In the genomic region with DNA sequence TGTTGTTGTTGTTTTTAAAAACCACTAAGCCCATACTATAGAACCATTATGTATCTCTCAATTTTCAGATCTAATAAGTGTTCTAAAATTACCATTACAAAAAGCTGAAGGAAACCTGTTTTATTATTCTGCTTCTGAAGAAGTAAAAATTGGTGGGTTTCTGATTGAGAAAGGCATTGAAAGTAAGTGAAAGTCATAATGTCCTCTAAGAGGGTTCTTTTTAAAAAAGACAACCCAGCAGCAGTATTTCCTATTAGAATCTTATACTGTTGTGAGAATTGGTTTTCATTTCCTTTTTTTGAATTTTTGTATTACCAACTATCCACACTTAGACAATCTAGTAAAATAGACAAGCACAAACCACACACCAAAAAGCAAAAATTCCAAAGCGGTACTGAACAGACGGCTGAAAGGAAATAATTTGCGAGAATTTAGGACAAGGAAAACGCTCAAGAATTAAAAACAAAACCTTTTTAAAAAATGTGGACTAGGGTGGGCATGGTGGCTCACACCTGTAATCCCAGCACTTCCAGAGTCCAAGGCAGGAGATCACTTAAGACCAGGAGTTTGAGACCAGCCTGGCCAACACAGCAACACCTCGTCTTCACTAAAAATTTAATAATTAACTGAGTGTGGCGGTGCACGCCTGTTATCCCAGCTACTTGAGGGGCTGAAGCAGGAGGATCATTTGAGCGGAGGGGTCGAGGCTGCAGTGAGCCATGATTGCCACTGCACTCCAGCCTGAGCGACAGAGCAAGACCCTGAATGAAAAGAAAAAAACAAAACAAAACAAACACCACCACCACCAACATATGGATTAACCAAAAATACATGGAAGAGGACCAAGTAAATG, we compare ENCODE assay signal across 15 cellular contexts.
DNase-seq lines count a peak whose midpoint lies in the region; ATAC-seq, FAIRE-seq and TF ChIP-seq lines count a peak whose summit lies in the region.
"Had no signal": no experiment of that assay in that cellular context is flagged by ENCODE, and none has a peak within 500 bp of the region (broad histone marks: within the 10 kb centered on the region; RNA-seq: fewer than 3 reads in every experiment).

No MANE protein-coding gene starts in this region.

- H3K27me3 Mint-ChIP-seq in immature natural killer cell (ENCODE audit: low read depth in 3 of 3): peaks cover 0 to 3% (median 0%) of the 10 kb centered on the region in 3 donors

- TF ChIP-seq CTCF in K562 (IDR thresholded peaks at IDR 0.05 in 2 of 3, conservative IDR thresholded peaks at IDR 0.05 in 1 of 3; ENCODE audit: insufficient read depth in 2 of 3, low read depth in 1 of 3, low read length in 3 of 3): no peak

- H4K20me1 ChIP-seq in K562 (replicated peaks; ENCODE audit: control insufficient read depth, insufficient read depth, low read length): no peaks in the 10 kb centered on the region

- TF ChIP-seq POLR2A in K562 (conservative IDR thresholded peaks at IDR 0.05): no peak; the same call in 1 of the 2 replicates

- in situ Hi-C loops in ACHN (cut with HindIII; ENCODE audit: low pct_ligation_motif_present, low pct_unique_long_range_greater_than_20kb, low sequenced_read_pairs): no loop called here
- in situ Hi-C loops in K562 (cut with MboI): no loop called here

- CTCF ChIA-PET in K562 (lab: Yijun Ruan, JAX; ENCODE audit: low intra/inter-chr PET ratio): no interaction called here

- H3K27me3 ChIP-seq in K562 (ENCODE audit: control insufficient read depth in 2 of 2, insufficient read depth in 2 of 2, low read length in 2 of 2): no peaks in the 10 kb centered on the region
- H3K27me3 ChIP-seq: suprapubic skin had no signal

- peaks cover 31% of the 10 kb centered on the region; the same call in 2 of the 3 replicates for H3K36me3 ChIP-seq in K562 (ENCODE audit: control insufficient read depth, insufficient read depth, low read length)
- H3K36me3 ChIP-seq: prostate gland had no signal

- no peaks in the 10 kb centered on the region for H3K9me3 ChIP-seq in K562 (replicated peaks; ENCODE audit: control insufficient read depth, insufficient read depth, low read depth, low read length)
- H3K9me3 ChIP-seq: prostate gland, suprapubic skin had no signal

- peaks cover 18 to 51% of the 10 kb centered on the region in 2 donors for H3K4me1 Mint-ChIP-seq in immature natural killer cell

- no peak overlapping the region for H3K4me2 ChIP-seq in K562 (ENCODE audit: insufficient read depth, low read length)

- POLR2A ChIA-PET in K562 (lab: Yijun Ruan, JAX): interaction anchor here (1.4 kb wide), 1 partner anchor 10 kb away, joined by 3 read pairs; no protein-coding TSS in a partner anchor

- DNase-seq in ACHN: peak; percentile 8
- DNase-seq in K562 (ENCODE audit: extremely low read depth in 1 of 4, low spot score in 3 of 4): no peak
- no peak for DNase-seq in immature natural killer cell
- DNase-seq in mucosa of gallbladder (ENCODE audit: low spot score): no peak
- no peak for DNase-seq in 8988T
- DNase-seq: activated CD4-positive, CD25-positive, alpha-beta regulatory T cell treated with anti-CD3 and anti-CD28 coated beads, Interleukin-2, amount 50 U/mL, for 72 hours; activated naive CD4-positive, alpha-beta T cell treated with anti-CD3 and anti-CD28 coated beads, Interleukin-2, amount 50 U/mL, for 16 hours; left colon; stimulated activated CD4-positive, alpha-beta T cell treated with anti-CD3 and anti-CD28 coated beads, Interleukin-15, amount 100 ng/mL, for 24 hours had no signal

- H3K9me1 ChIP-seq in K562 (ENCODE audit: control insufficient read depth, insufficient read depth, low read length): no peaks in the 10 kb centered on the region

- no peak overlapping the region for H3K4me3 Mint-ChIP-seq in immature natural killer cell

- peaks cover 11 to 18% (median 14%) of the 10 kb centered on the region in 3 donors for H3K36me3 Mint-ChIP-seq in immature natural killer cell

- TF ChIP-seq RAD21 in K562 (CRISPR knock-in tag; conservative IDR thresholded peaks at IDR 0.05 in 1 of 2, IDR thresholded peaks at IDR 0.05 in 1 of 2): no peak

- H3K4me3 ChIP-seq in K562: no peak overlapping the region
- H3K4me3 ChIP-seq: prostate gland, suprapubic skin had no signal

- no peak for TF ChIP-seq EP300 in K562 (IDR thresholded peaks at IDR 0.05; ENCODE audit: low read length)

- no peak overlapping the region for H2AFZ ChIP-seq in K562 (ENCODE audit: low read depth, low read length)

- 92% methylated on average over 9 of the region's 10 CpGs for WGBS in K562 (ENCODE audit: insufficient coverage, low coverage, missing lambda C conversion rate)

- no peaks in the 10 kb centered on the region; a peak in 1 of 5 replicates for H3K4me1 ChIP-seq in K562 (replicated peaks in 1 of 2; ENCODE audit: control insufficient read depth in 2 of 2, insufficient read depth in 2 of 2, low read length in 2 of 2)
- H3K4me1 ChIP-seq: prostate gland had no signal

- peak; percentile 38 for ATAC-seq in GM19043 (IDR thresholded peaks at IDR 0.05; ENCODE audit: low read depth, unreplicated experiment)
- peak; percentile 51 for ATAC-seq in HG02973 (IDR thresholded peaks at IDR 0.05; ENCODE audit: unreplicated experiment)
- ATAC-seq in K562: no peak
- no peak for ATAC-seq in GM18909 (IDR thresholded peaks at IDR 0.05; ENCODE audit: poor library complexity, unreplicated experiment)

- no peak overlapping the region for H3K9ac ChIP-seq in K562 (ENCODE audit: insufficient read depth in 1 of 2, low read depth in 2 of 2, low read length in 2 of 2)

- H3K9me3 Mint-ChIP-seq in immature natural killer cell: no peaks in the 10 kb centered on the region

- intact Hi-C loops in K562 (cut with micrococcal nuclease): no loop called here

- H3K27ac Mint-ChIP-seq in immature natural killer cell: no peak overlapping the region

- peaks cover 87% of the 10 kb centered on the region for H3K79me2 ChIP-seq in K562 (ENCODE audit: control insufficient read depth, insufficient read depth, low read length)

- H3K27ac ChIP-seq in K562 (ENCODE audit: extremely low read depth, low read depth, low read length): no peak overlapping the region
- H3K27ac ChIP-seq: prostate gland, RWPE1, suprapubic skin had no signal

- FAIRE-seq in K562 (lab: Jason Lieb, UNC): peak; percentile 6

- BruUV-seq in K562 (replicated peaks; lab: Mats Ljungman, UMichigan): no TSS peak

TF ChIP-seq in K562, 482 proteins besides CTCF, POLR2A, EP300 and RAD21:
- TF ChIP-seq HNRNPH1 (optimal IDR thresholded peaks at IDR 0.05; ENCODE audit: low read depth, low read length) (no peak), PRMT5 (CRISPR knock-in tag; IDR thresholded peaks at IDR 0.05) (no peak), ZEB2 (IDR thresholded peaks at IDR 0.05) (no peak), HIVEP1 (CRISPR knock-in tag; IDR thresholded peaks at IDR 0.05) (no peak), TCF3 (CRISPR knock-in tag; IDR thresholded peaks at IDR 0.05) (no peak), ZBTB7A (IDR thresholded peaks at IDR 0.05; ENCODE audit: borderline replicate concordance, control insufficient read depth, low read depth, low read length) (no peak)
- TF ChIP-seq, protein P1, sequence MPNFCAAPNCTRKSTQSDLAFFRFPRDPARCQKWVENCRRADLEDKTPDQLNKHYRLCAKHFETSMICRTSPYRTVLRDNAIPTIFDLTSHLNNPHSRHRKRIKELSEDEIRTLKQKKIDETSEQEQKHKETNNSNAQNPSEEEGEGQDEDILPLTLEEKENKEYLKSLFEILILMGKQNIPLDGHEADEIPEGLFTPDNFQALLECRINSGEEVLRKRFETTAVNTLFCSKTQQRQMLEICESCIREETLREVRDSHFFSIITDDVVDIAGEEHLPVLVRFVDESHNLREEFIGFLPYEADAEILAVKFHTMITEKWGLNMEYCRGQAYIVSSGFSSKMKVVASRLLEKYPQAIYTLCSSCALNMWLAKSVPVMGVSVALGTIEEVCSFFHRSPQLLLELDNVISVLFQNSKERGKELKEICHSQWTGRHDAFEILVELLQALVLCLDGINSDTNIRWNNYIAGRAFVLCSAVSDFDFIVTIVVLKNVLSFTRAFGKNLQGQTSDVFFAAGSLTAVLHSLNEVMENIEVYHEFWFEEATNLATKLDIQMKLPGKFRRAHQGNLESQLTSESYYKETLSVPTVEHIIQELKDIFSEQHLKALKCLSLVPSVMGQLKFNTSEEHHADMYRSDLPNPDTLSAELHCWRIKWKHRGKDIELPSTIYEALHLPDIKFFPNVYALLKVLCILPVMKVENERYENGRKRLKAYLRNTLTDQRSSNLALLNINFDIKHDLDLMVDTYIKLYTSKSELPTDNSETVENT (CRISPR knock-in tag; IDR thresholded peaks at IDR 0.05): no peak

Comparison
In these comparisons a context has a peak if more than half of its experiments do, and no peak if none do; other contexts are left out.
1. ATAC-seq: peak in GM19043 (single experiment) and HG02973 (single experiment); none in K562 (single experiment) and GM18909 (single experiment).